Comparison of ENCODE assay signal across 37 cellular contexts in the genomic region with DNA sequence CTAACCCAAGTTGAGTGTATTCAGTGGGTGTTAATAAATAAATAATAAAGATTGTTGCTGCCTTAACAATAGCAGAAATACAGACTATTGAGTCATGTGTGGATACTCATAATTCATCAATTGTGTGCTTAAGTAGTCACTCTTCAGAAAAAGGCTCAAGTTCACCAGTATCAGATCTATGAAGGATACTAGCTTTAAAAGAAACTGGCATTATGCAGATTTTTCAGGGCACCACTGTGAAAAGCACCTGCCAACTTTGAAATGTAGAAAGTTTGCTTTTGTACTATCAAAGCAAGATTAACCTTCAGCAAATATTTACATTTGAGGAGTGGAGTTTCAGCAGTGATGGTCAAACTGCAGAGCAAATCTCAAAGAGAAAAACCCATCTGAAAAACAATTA. TPM values are rescaled to one million over a fixed set of nuclear protein-coding genes. Genes with fewer than 3 reads are reported as not detected.
DNase-seq lines count a peak whose midpoint lies in the region; ATAC-seq and TF ChIP-seq lines count a peak whose summit lies in the region.
"Had no signal": no experiment of that assay in that cellular context is flagged by ENCODE, and none has a peak within 500 bp of the region (broad histone marks: within the 10 kb centered on the region; RNA-seq: fewer than 3 reads in every experiment).

No MANE protein-coding gene starts in this region.

- no peak overlapping the region for H3K4me3 ChIP-seq in epithelial cell of esophagus (ENCODE audit: low read length)
- H3K4me3 ChIP-seq: dorsolateral prefrontal cortex, heart left ventricle, lung, MG63, prostate gland, sigmoid colon, SJSA1 had no signal

- H3K27me3 Mint-ChIP-seq in type B pancreatic cell, result no peaks in the 10 kb centered on the region
- H3K27me3 Mint-ChIP-seq: activated CD4-positive, alpha-beta T cell treated with anti-CD3 and anti-CD28 coated beads, Interleukin-2, amount 10 ng/mL, durations not matched to agents 7 days and 5 days; activated naive CD4-positive, alpha-beta T cell treated with anti-CD3 and anti-CD28 coated beads, Interleukin-2, amount 50 U/mL, for 24 hours; CD4-positive, alpha-beta memory T cell had no signal

- no peak for TF ChIP-seq CTCF in epithelial cell of esophagus (IDR thresholded peaks at IDR 0.05; ENCODE audit: insufficient read depth, low read depth, low read length, missing control alignments)
- no peak for TF ChIP-seq CTCF in type B pancreatic cell (conservative IDR thresholded peaks at IDR 0.05)

- H3K9me3 Mint-ChIP-seq in type B pancreatic cell, result no peaks in the 10 kb centered on the region
- H3K9me3 Mint-ChIP-seq: activated naive CD4-positive, alpha-beta T cell treated with anti-CD3 and anti-CD28 coated beads, Interleukin-2, amount 50 U/mL, for 24 hours had no signal

- ATAC-seq in GM21423 (IDR thresholded peaks at IDR 0.05; ENCODE audit: unreplicated experiment), result no peak
- ATAC-seq: heart left ventricle, natural killer cell had no signal

- no peak overlapping the region for H3K4me3 Mint-ChIP-seq in type B pancreatic cell
- H3K4me3 Mint-ChIP-seq: activated CD4-positive, alpha-beta T cell treated with anti-CD3 and anti-CD28 coated beads, Interleukin-2, amount 10 ng/mL, durations not matched to agents 7 days and 5 days; activated naive CD4-positive, alpha-beta T cell treated with anti-CD3 and anti-CD28 coated beads, Interleukin-2, amount 50 U/mL, for 24 hours; CD4-positive, alpha-beta memory T cell; natural killer cell had no signal

- H3K27ac Mint-ChIP-seq in type B pancreatic cell, result peak overlapping the region; percentile 8
- H3K27ac Mint-ChIP-seq: activated CD4-positive, alpha-beta T cell treated with anti-CD3 and anti-CD28 coated beads, Interleukin-2, amount 10 ng/mL, durations not matched to agents 7 days and 5 days; activated naive CD4-positive, alpha-beta T cell treated with anti-CD3 and anti-CD28 coated beads, Interleukin-2, amount 50 U/mL, for 24 hours; natural killer cell had no signal

- no peaks in the 10 kb centered on the region for H3K36me3 Mint-ChIP-seq in type B pancreatic cell

- DNase-seq in NCI-H510A treated with DMSO at 0.1 percent for 48 hours (lab: John Stamatoyannopoulos, UW), result peak; percentile 57
- DNase-seq in NCI-H510A (lab: John Stamatoyannopoulos, UW), result no peak
- DNase-seq in NCI-H345 (lab: John Stamatoyannopoulos, UW), result peak; percentile 26
- peak; percentile 23 for DNase-seq in epithelial cell of esophagus (ENCODE audit: low read depth)
- DNase-seq in type B pancreatic cell (ENCODE audit: extremely low spot score, unreplicated experiment), result no peak
- DNase-seq in activated CD4-positive, CD25-positive, alpha-beta regulatory T cell treated with anti-CD3 and anti-CD28 coated beads, Interleukin-2, amount 50 U/mL, for 72 hours, result no peak
- no peak for DNase-seq in DMS 273 treated with DMSO at 0.1 percent for 48 hours (lab: John Stamatoyannopoulos, UW)
- DNase-seq: activated CD4-positive, alpha-beta T cell treated with anti-CD3 and anti-CD28 coated beads, Interleukin-2, amount 10 ng/mL, durations not matched to agents 7 days and 5 days; AML-193; amygdala; brain microvascular endothelial cell; CD4-positive, alpha-beta memory T cell; dorsolateral prefrontal cortex; foreskin melanocyte; heart left ventricle; KBM-7; kidney; MG63; natural killer cell; NCI-H1417 treated with DMSO at 0.1 percent for 48 hours; NCI-H2081 treated with DMSO at 0.1 percent for 48 hours; NCI-H524 treated with DMSO at 0.1 percent for 48 hours; nucleus accumbens; sigmoid colon; stimulated activated CD4-positive, alpha-beta T cell treated with anti-CD3 and anti-CD28 coated beads, Interleukin-4, amount 100 ng/mL, for 24 hours; T1000; trophoblast cell had no signal

- H3K4me1 Mint-ChIP-seq in type B pancreatic cell (ENCODE audit: unreplicated experiment), result peaks cover 12% of the 10 kb centered on the region

RNA-seq across cellular contexts. Expression of a gene that starts 20.1 kb away (rescaled TPM):
- 30.6 and 42.4 TPM in 2 replicates for total RNA-seq in type B pancreatic cell (ENCODE audit: low replicate concordance)

RNA-seq across cellular contexts. Expression of a gene that starts 24.1 kb away (rescaled TPM):
- total RNA-seq in type B pancreatic cell (ENCODE audit: low replicate concordance), result not detected in 2 replicates
- total RNA-seq: A673; activated CD4-positive, alpha-beta T cell treated with anti-CD3 and anti-CD28 coated beads, Interleukin-2, amount 10 ng/mL, durations not matched to agents 7 days and 5 days; activated CD8-positive, alpha-beta memory T cell treated with anti-CD3 and anti-CD28 coated beads for 36 hours; CD4-positive, alpha-beta memory T cell; chondrocyte; H4; heart left ventricle; kidney; lung; RPMI7951; sigmoid colon; SJSA1 had no signal

Comparison
In these comparisons a context has a peak if more than half of its experiments do, and no peak if none do; other contexts are left out.
1. DNase-seq: peak in NCI-H510A treated with DMSO at 0.1 percent for 48 hours (single experiment), NCI-H345 (single experiment) and epithelial cell of esophagus (single experiment); none in NCI-H510A (single experiment), type B pancreatic cell (single experiment), activated CD4-positive, CD25-positive, alpha-beta regulatory T cell treated with anti-CD3 and anti-CD28 coated beads, Interleukin-2, amount 50 U/mL, for 72 hours (single experiment) and DMS 273 treated with DMSO at 0.1 percent for 48 hours (single experiment).